ENCODE assay signal across 8 cellular contexts in the genomic region with DNA sequence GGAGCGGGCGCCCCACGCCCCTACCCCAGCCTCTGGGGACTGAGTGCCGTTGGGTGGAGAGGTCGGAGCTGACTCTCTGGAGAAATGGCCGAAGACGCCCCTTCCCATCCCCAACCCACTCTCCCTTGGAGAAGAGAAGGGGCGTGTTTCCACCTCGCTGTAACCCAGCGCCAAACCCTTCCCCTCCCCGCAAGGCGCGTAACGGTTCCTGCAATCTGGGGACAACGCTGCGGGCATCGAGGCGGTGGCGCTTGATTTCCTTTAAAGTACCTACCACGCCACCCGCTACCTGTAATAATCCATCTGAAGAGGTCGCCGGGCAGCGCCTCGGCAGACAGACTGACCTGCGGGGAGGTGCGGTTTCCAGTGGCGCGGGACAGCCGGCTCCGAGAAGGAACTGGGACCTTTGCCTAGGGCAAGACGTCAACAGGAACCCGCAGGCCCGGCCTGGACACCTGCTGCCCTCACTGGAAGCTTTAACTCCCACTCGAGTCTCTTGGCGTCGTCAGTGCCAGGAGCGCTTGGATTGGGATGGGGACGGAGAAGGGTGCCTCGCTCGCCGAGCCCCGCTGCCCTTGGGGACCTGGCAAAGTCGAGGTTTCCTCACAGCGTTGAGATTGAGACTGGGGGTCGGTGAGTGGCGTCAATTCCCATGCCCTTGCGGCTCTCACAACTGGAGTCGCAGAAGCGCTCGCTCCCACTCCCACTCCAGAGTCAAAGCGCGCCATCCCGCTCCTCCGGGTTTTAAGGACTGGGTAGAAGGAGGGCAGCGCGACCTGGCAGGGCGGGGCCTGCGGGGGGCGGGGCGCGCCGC. TPM values are rescaled to one million over a fixed set of nuclear protein-coding genes. Genes with fewer than 3 reads are reported as not detected.
DNase-seq lines count a peak whose midpoint lies in the region; ATAC-seq, FAIRE-seq and TF ChIP-seq lines count a peak whose summit lies in the region.

A gene (minus strand): TSS at position 716 of the 814 bp plus-strand sequence. CDS start 763 bp downstream, outside the sequence.

- peaks cover 8% of the 10 kb centered on the region for H3K4me1 Mint-ChIP-seq in MCF 10A (ENCODE audit: insufficient read depth, unreplicated experiment)

- peak within 1 kb of the TSS; percentile 78 for H3K4me3 Mint-ChIP-seq in MCF 10A (ENCODE audit: unreplicated experiment)

- no peaks in the 10 kb centered on the region; the same call in 1 of the 2 replicates for H3K27me3 ChIP-seq in SK-N-SH (ENCODE audit: insufficient read depth)
- H3K27me3 ChIP-seq in HepG2 (ENCODE audit: control insufficient read depth in 1 of 2, insufficient read depth in 2 of 2, low read length in 2 of 2) = peaks cover 0 to 8% of the 10 kb centered on the region in 2 experiments; a peak in 1 of 5 replicates
- H3K27me3 ChIP-seq in thymus (ENCODE audit: control insufficient read depth, insufficient read depth) = peaks cover 59% of the 10 kb centered on the region

- FAIRE-seq in HepG2 (lab: Jason Lieb, UNC) = no peak

- ATAC-seq in SK-N-SH treated with all-trans-retinoic acid at 6 μM for 48 hours (no peak), HepG2 (no peak), HG02885 (IDR thresholded peaks at IDR 0.05; ENCODE audit: poor library complexity, unreplicated experiment) (no peak)

- no peaks in the 10 kb centered on the region for H3K9me3 Mint-ChIP-seq in MCF 10A (ENCODE audit: unreplicated experiment)

- TF ChIP-seq RAD21 in SK-N-SH (IDR thresholded peaks at IDR 0.05; ENCODE audit: low read length) (no peak), HepG2 (CRISPR knock-in tag; IDR thresholded peaks at IDR 0.05) (no peak)

- no peaks in the 10 kb centered on the region for H3F3A ChIP-seq in SK-N-SH (replicated peaks; ENCODE audit: insufficient read depth)

- H3K9me3 ChIP-seq in SK-N-SH (no peaks in the 10 kb centered on the region), HepG2 (ENCODE audit: low read length) (no peaks in the 10 kb centered on the region), thymus (ENCODE audit: control insufficient read depth) (no peaks in the 10 kb centered on the region)

- H2AFZ ChIP-seq in SK-N-SH (ENCODE audit: low read depth) (peak within 1 kb of the TSS; percentile 96), HepG2 (ENCODE audit: low read length) (no peak within 1 kb of the TSS)

- no peaks in the 10 kb centered on the region for H3K9me2 ChIP-seq in SK-N-SH

- CTCF ChIA-PET in SK-N-SH (lab: Yijun Ruan, JAX) (interaction anchor here (0.6 to 7.4 kb wide), 78 partner anchors 8 to 790 kb away, joined by 3 to 157 read pairs (median 6); a partner anchor contains a TSS), MCF 10A (lab: Yijun Ruan, JAX) (interaction anchor here (0.6 to 2.8 kb wide), 26 partner anchors 8 to 495 kb away, joined by 3 to 20 read pairs (median 4); no protein-coding TSS in a partner anchor), HepG2 (lab: Yijun Ruan, JAX; ENCODE audit: low intra/inter-chr PET ratio, low total read pairs) (no interaction called here)

- POLR2A ChIA-PET in SK-N-SH (lab: Yijun Ruan, JAX) (interaction anchor here (0.7 to 2.6 kb wide), 15 partner anchors 8 to 676 kb away, joined by 3 to 32 read pairs (median 7); a partner anchor contains a TSS), MCF 10A (lab: Yijun Ruan, JAX) (interaction anchor here (0.7 to 5.4 kb wide), 27 partner anchors 8 to 525 kb away, joined by 3 to 100 read pairs (median 6); a partner anchor contains a TSS), HepG2 (lab: Yijun Ruan, JAX) (no interaction called here)

- peaks cover 0 to 15% of the 10 kb centered on the region in 2 experiments; a peak in 1 of 4 replicates for H3K4me1 ChIP-seq in SK-N-SH (ENCODE audit: control insufficient read depth in 1 of 2, insufficient read depth in 2 of 2, low read depth in 1 of 2, low read length in 1 of 2)
- H3K4me1 ChIP-seq in HepG2 (ENCODE audit: insufficient read depth, low read length) = peaks cover 8% of the 10 kb centered on the region
- H3K4me1 ChIP-seq in thymus (ENCODE audit: control insufficient read depth, insufficient read depth, low read length) = no peaks in the 10 kb centered on the region

- intact Hi-C loops in MCF 10A (cut with micrococcal nuclease) (loop anchor here (1.0 to 5.0 kb wide), 7 partner anchors 21 to 199 kb away; no protein-coding TSS in a partner anchor), HepG2 (cut with micrococcal nuclease; ENCODE audit: unreplicated experiment) (no loop called here)

- H3K27ac ChIP-seq in SK-N-SH (ENCODE audit: low read depth in 2 of 2, low read length in 1 of 2) (peak within 1 kb of the TSS in 1 of 2 experiments; percentile 88; a peak in 2 of 4 replicates), HepG2 (ENCODE audit: extremely low read length, insufficient read depth, low read length) (no peak within 1 kb of the TSS), thymus (ENCODE audit: low read depth) (peak within 1 kb of the TSS; percentile 83)

- 70% methylated on average over 47 of the region's 63 CpGs for WGBS in SK-N-SH (ENCODE audit: low lambda C conversion rate)
- WGBS in HepG2 (ENCODE audit: low lambda C conversion rate) = 94% methylated on average over 46 of the region's 63 CpGs
- 5% methylated on average over 63 of the region's 63 CpGs for WGBS in thymus

- H3K4me2 ChIP-seq in SK-N-SH = peak within 1 kb of the TSS; percentile 97
- H3K4me2 ChIP-seq in HepG2 (ENCODE audit: low read depth, low read length) = peak within 1 kb of the TSS; percentile 67

- H4K20me1 ChIP-seq in SK-N-SH (ENCODE audit: insufficient read depth) (no peaks in the 10 kb centered on the region), HepG2 (ENCODE audit: insufficient read depth, low read length) (no peaks in the 10 kb centered on the region)

- no peaks in the 10 kb centered on the region for H3K79me2 ChIP-seq in SK-N-SH (ENCODE audit: insufficient read depth)
- H3K79me2 ChIP-seq in HepG2 (ENCODE audit: insufficient read depth, low read length) = no peaks in the 10 kb centered on the region

- peak within 1 kb of the TSS; percentile 52; the same call in 1 of the 2 replicates for H3K9ac ChIP-seq in SK-N-SH
- H3K9ac ChIP-seq in HepG2 (ENCODE audit: insufficient read depth, low read depth, low read length) = no peak within 1 kb of the TSS

- no peaks in the 10 kb centered on the region for H3K27me3 Mint-ChIP-seq in MCF 10A (ENCODE audit: insufficient read depth, unreplicated experiment)

- peak within 1 kb of the TSS; percentile 68 to 70 for H3K4me3 ChIP-seq in SK-N-SH (ENCODE audit: low read depth in 2 of 2, low read length in 1 of 2)
- H3K4me3 ChIP-seq in HepG2 (replicated peaks in 1 of 3; ENCODE audit: insufficient read depth in 1 of 3, low read depth in 2 of 3, low read length in 3 of 3) = peak within 1 kb of the TSS; percentile 38 to 66 (median 42); a peak in 5 of 6 replicates
- peak within 1 kb of the TSS; percentile 41 for H3K4me3 ChIP-seq in thymus (ENCODE audit: low read length)

- TF ChIP-seq CTCF in SK-N-SH (IDR thresholded peaks at IDR 0.05) = no peak
- no peak for TF ChIP-seq CTCF in MCF 10A (IDR thresholded peaks at IDR 0.05; ENCODE audit: unreplicated experiment)
- TF ChIP-seq CTCF in HepG2 (CRISPR knock-in tag; IDR thresholded peaks at IDR 0.05) = no peak

- TF ChIP-seq EP300 in SK-N-SH (IDR thresholded peaks at IDR 0.05; ENCODE audit: borderline replicate concordance in 1 of 2, low read depth in 1 of 2, low read length in 1 of 2) (no peak), HepG2 (IDR thresholded peaks at IDR 0.05; ENCODE audit: low read depth in 2 of 2, low read length in 2 of 2) (no peak), HepG2 (CRISPR knock-in tag; IDR thresholded peaks at IDR 0.05; ENCODE audit: borderline replicate concordance) (no peak)

- DNase-seq in SK-N-SH (peak; percentile 39), HuH-7.5 (ENCODE audit: low spot score) (peak; percentile 43), MCF 10A (ENCODE audit: unreplicated experiment) (peak; percentile 42), HepG2 (ENCODE audit: low spot score) (no peak), amniotic stem cell (lab: John Stamatoyannopoulos, UW) (no peak)

- H3K36me3 ChIP-seq in SK-N-SH (replicated peaks in 1 of 2; ENCODE audit: control insufficient read depth in 1 of 2, insufficient read depth in 2 of 2, low read length in 1 of 2) (peaks cover 0 to under 1% of the 10 kb centered on the region in 2 experiments), HepG2 (replicated peaks in 1 of 2; ENCODE audit: control insufficient read depth in 1 of 2, insufficient read depth in 2 of 2, low read length in 2 of 2) (no peaks in the 10 kb centered on the region), thymus (ENCODE audit: control insufficient read depth, insufficient read depth) (no peaks in the 10 kb centered on the region)

- in situ Hi-C loops in HepG2 (cut with HindIII; ENCODE audit: extremely low pct_ligation_motif_present, low pct_unique_long_range_greater_than_20kb) = no loop called here

- BruUV-seq in MCF 10A (replicated peaks; lab: Mats Ljungman, UMichigan) (TSS peak; percentile 48), HepG2 (replicated peaks; lab: Mats Ljungman, UMichigan) (no TSS peak)

- no peak for TF ChIP-seq POLR2A in HepG2 (IDR thresholded peaks at IDR 0.05; ENCODE audit: insufficient read depth in 1 of 2, low read depth in 2 of 2, low read length in 2 of 2)

- H3K36me3 Mint-ChIP-seq in MCF 10A (ENCODE audit: insufficient read depth, unreplicated experiment) = peaks cover 22% of the 10 kb centered on the region

- peak within 1 kb of the TSS; percentile 75 for H3K27ac Mint-ChIP-seq in MCF 10A (ENCODE audit: low read depth, unreplicated experiment)

RNA-seq across cellular contexts. Expression of the gene that starts here (rescaled TPM):
- polyA plus RNA-seq in SK-N-SH (2012; rRNA removed) (0.08 and 0.20 TPM in 2 replicates), HepG2 (2011; rRNA removed) (not detected in 2 replicates), thymus (40.8 TPM)
- polyA plus RNA-seq in SK-N-SH (2012; cell fraction: cytosol; rRNA removed) = 0.10 and 0.12 TPM in 2 replicates
- polyA plus RNA-seq in SK-N-SH (2012; cell fraction: nucleus; rRNA removed) = 0.06 and 0.18 TPM in 2 replicates
- total RNA-seq in MCF 10A (2022) (37.2 and 53.3 TPM in 2 replicates), HepG2 (2016; rRNA removed; fragmentation: Illumina TruSeq; extraction: Trizol) (not detected in 2 replicates)
- not detected in 2 replicates for total RNA-seq in HepG2 (2016; cell fraction: cytosol; rRNA removed; fragmentation: Illumina TruSeq; extraction: Trizol; ENCODE audit: low read depth)
- not detected in 2 replicates for total RNA-seq in HepG2 (2016; cell fraction: insoluble cytoplasmic fraction; rRNA removed; fragmentation: Illumina TruSeq; extraction: Trizol)
- total RNA-seq in HepG2 (2016; cell fraction: membrane; rRNA removed; fragmentation: Illumina TruSeq; extraction: Trizol) = not detected in 2 replicates
- total RNA-seq in HepG2 (2016; cell fraction: nucleus; rRNA removed; fragmentation: Illumina TruSeq; extraction: Trizol) = 0.09 TPM in 1 of 2 replicates, not detected in the other
- not detected in 2 replicates for polyA plus RNA-seq in HepG2 (2011; cell fraction: cytosol; rRNA removed)
- not detected in 2 replicates for polyA plus RNA-seq in HepG2 (2011; cell fraction: nucleus; rRNA removed)
- not detected in 2 replicates for polyA plus RNA-seq in HepG2 (2012)
- polyA plus RNA-seq in HepG2 (2016; cell fraction: cytosol; fragmentation: Illumina TruSeq; extraction: Trizol; ENCODE audit: low read depth) = not detected in 2 replicates
- not detected in 2 replicates for polyA plus RNA-seq in HepG2 (2016; cell fraction: insoluble cytoplasmic fraction; fragmentation: Illumina TruSeq; extraction: Trizol; ENCODE audit: low read depth)
- not detected in 2 replicates for polyA plus RNA-seq in HepG2 (2016; cell fraction: membrane; fragmentation: Illumina TruSeq; extraction: Trizol; ENCODE audit: low read depth)
- 0.11 TPM in 1 of 2 replicates, not detected in the other for polyA plus RNA-seq in HepG2 (2016; cell fraction: nucleus; fragmentation: Illumina TruSeq; extraction: Trizol; ENCODE audit: insufficient read depth, low read depth)
- 7.5 TPM in 1 of 2 replicates, not detected in the other for polyA minus RNA-seq in HepG2 (2011; rRNA and poly(A)+ RNA removed; ENCODE audit: low replicate concordance)
- polyA minus RNA-seq in HepG2 (2011; cell fraction: cytosol; rRNA and poly(A)+ RNA removed) = not detected in 2 replicates
- not detected in 2 replicates for polyA minus RNA-seq in HepG2 (2011; cell fraction: nucleus; rRNA and poly(A)+ RNA removed)

Comparison
In these comparisons a context has a peak if more than half of its experiments do, and no peak if none do; other contexts are left out.
1. RNA of the gene that starts here (total RNA-seq): 37.2 to 53.3 TPM in MCF 10A; 0.09 TPM in HepG2; every median in the first group is over 10 times any median in the second.
2. RNA of the gene that starts here (polyA plus RNA-seq): 40.8 TPM in thymus (single experiment); 0.06 to 0.20 TPM in SK-N-SH and 0.11 TPM in HepG2; every median in the first group is over 10 times any median in the second.
3. Peak in DNase-seq, H3K4me3 ChIP-seq, H3K9ac ChIP-seq and H3K4me2 ChIP-seq in SK-N-SH; RNA of the gene not detected or under 1 TPM.
4. DNase-seq: peak in HuH-7.5 (single experiment) and MCF 10A (single experiment); none in HepG2 (single experiment) and amniotic stem cell (single experiment).
5. Peak in every context shown above with its lines, with median percentiles within 50 percentile points of each other: H3K4me3 ChIP-seq.